ENCODE assay signal across 8 cellular contexts in the genomic region with DNA sequence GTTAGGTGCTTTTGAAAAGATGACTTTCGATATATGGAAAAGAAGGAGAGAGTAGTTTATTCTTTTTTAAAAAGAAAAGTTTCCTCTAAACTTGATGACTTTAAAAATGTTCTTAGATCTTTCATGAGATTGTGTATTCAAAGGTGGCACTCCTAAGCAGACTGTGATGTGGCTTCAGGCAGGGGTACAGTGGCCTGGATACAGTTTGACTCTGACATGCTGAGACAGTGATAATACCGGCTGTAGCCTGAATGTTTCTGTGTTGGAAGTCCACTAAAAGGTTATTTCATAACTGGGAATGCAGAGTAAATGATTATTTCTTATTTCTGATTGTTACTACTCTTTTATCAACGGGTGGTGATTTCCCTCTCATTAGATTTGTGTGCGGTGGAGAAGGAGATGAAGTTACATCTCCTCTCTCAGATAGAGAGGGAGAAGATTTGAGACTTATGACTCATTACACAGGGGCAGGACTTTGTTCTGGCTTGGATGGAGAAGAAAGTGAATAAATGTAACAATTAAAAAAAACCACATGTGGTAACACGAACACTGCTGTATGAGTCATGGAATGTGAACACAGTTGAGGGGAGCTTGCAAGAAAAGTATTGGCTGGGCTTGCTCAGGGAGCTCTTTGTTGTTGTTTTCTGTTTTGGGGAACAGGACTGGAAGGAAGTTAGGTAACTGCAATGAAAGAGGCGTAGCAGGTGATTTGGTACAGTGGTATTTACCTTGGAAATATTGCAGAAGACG.
DNase-seq lines count a peak whose midpoint lies in the region; ATAC-seq and TF ChIP-seq lines count a peak whose summit lies in the region.
"Had no signal": no experiment of that assay in that cellular context is flagged by ENCODE, and none has a peak within 500 bp of the region (broad histone marks: within the 10 kb centered on the region; RNA-seq: fewer than 3 reads in every experiment).

No MANE protein-coding gene starts in this region.

- in situ Hi-C loops in GM13976 (cut with MboI; ENCODE audit: low sequenced_read_pairs, unreplicated experiment): no loop called here

- peak; percentile 82 for ATAC-seq in GM18868 (IDR thresholded peaks at IDR 0.05; ENCODE audit: unreplicated experiment)
- no peak for ATAC-seq in HG03280 (IDR thresholded peaks at IDR 0.05; ENCODE audit: unreplicated experiment)

- no peak for TF ChIP-seq CTCF in GM13976 (IDR thresholded peaks at IDR 0.05; ENCODE audit: borderline replicate concordance, control extremely low read depth, extremely low read depth, insufficient read depth, missing control alignments)

- DNase-seq in HS-5 (ENCODE audit: low read depth) (peak; percentile 81), kidney glomerular epithelial cell (lab: John Stamatoyannopoulos, UW) (peak; percentile 84), GM13976 (ENCODE audit: low spot score) (no peak)
- DNase-seq in activated naive CD4-positive, alpha-beta T cell treated with anti-CD3 and anti-CD28 coated beads, Interleukin-2, amount 50 U/mL, for 16 hours: peak; percentile 33
- no peak for DNase-seq in effector CD8-positive, alpha-beta T cell (lab: John Stamatoyannopoulos, UW)
- DNase-seq: naive B cell had no signal

Comparison
In these comparisons a context has a peak if more than half of its experiments do, and no peak if none do; other contexts are left out.
1. DNase-seq: peak in HS-5 (single experiment), activated naive CD4-positive, alpha-beta T cell treated with anti-CD3 and anti-CD28 coated beads, Interleukin-2, amount 50 U/mL, for 16 hours (single experiment) and kidney glomerular epithelial cell (single experiment); none in GM13976 (single experiment) and effector CD8-positive, alpha-beta T cell (single experiment).